ENCODE assay signal across 25 cellular contexts in genomic region chr13:37360556-37360955, GRCh38.
DNase-seq lines count a peak whose midpoint lies in the region; ATAC-seq, FAIRE-seq and TF ChIP-seq lines count a peak whose summit lies in the region.
"Had no signal": no experiment of that assay in that cellular context is flagged by ENCODE, and none has a peak within 500 bp of the region (broad histone marks: within the 10 kb centered on the region; RNA-seq: fewer than 3 reads in every experiment).

No MANE protein-coding gene starts in this region.

- H3K79me2 ChIP-seq in GM23248 (ENCODE audit: insufficient read depth), result no peaks in the 10 kb centered on the region
- H3K79me2 ChIP-seq in astrocyte (ENCODE audit: insufficient read depth, low read length), result no peaks in the 10 kb centered on the region
- no peaks in the 10 kb centered on the region for H3K79me2 ChIP-seq in fibroblast of lung (ENCODE audit: control insufficient read depth, insufficient read depth, low read length)
- H3K79me2 ChIP-seq: hepatocyte had no signal

- H3K4me2 ChIP-seq in GM23248 (ENCODE audit: unreplicated experiment) (peak overlapping the region; percentile 52), astrocyte (ENCODE audit: low read length) (peak overlapping the region; percentile 49), fibroblast of lung (ENCODE audit: extremely low read depth, insufficient read depth, low read length) (peak overlapping the region; percentile 17)
- H3K4me2 ChIP-seq: hepatocyte, neural progenitor cell had no signal

- H3K4me3 ChIP-seq in GM23248, result peak overlapping the region; percentile 4; the same call in 1 of the 2 replicates
- H3K4me3 ChIP-seq in astrocyte (ENCODE audit: insufficient read depth, low read depth, low read length), result no peak overlapping the region
- no peak overlapping the region for H3K4me3 ChIP-seq in fibroblast of lung (replicated peaks in 1 of 4; ENCODE audit: control extremely low read depth in 1 of 4, insufficient read depth in 1 of 4, low read depth in 3 of 4, low read length in 4 of 4)
- no peak overlapping the region for H3K4me3 ChIP-seq in vagina
- H3K4me3 ChIP-seq: ascending aorta, GM12878, hepatocyte, neural progenitor cell, prostate gland, SJSA1, testis had no signal

- H3K36me3 Mint-ChIP-seq in astrocyte (ENCODE audit: low read depth, unreplicated experiment), result no peaks in the 10 kb centered on the region
- H3K36me3 Mint-ChIP-seq: activated naive CD4-positive, alpha-beta T cell treated with anti-CD3 and anti-CD28 coated beads, Interleukin-2, amount 50 U/mL, for 24 hours; CD4-positive, alpha-beta memory T cell; neural progenitor cell had no signal

- H3K9me3 ChIP-seq in GM23248 (ENCODE audit: low read depth) (no peaks in the 10 kb centered on the region), astrocyte (ENCODE audit: insufficient read depth, low read depth, low read length) (no peaks in the 10 kb centered on the region), fibroblast of lung (ENCODE audit: control insufficient read depth, insufficient read depth, low read depth, low read length) (no peaks in the 10 kb centered on the region), vagina (no peaks in the 10 kb centered on the region)
- H3K9me3 ChIP-seq: ascending aorta, prostate gland, SJSA1, testis had no signal

- H4K20me1 ChIP-seq in GM23248 (ENCODE audit: insufficient read depth) (no peaks in the 10 kb centered on the region), astrocyte (ENCODE audit: insufficient read depth, low read length) (no peaks in the 10 kb centered on the region), fibroblast of lung (ENCODE audit: control insufficient read depth, extremely low read depth, insufficient read depth, low read length) (no peaks in the 10 kb centered on the region)

- no peaks in the 10 kb centered on the region for H3K9me3 Mint-ChIP-seq in astrocyte (ENCODE audit: unreplicated experiment)
- H3K9me3 Mint-ChIP-seq: activated CD4-positive, alpha-beta T cell treated with anti-CD3 and anti-CD28 coated beads, Interleukin-2, amount 10 ng/mL, durations not matched to agents 7 days and 5 days; activated naive CD4-positive, alpha-beta T cell treated with anti-CD3 and anti-CD28 coated beads, Interleukin-2, amount 50 U/mL, for 24 hours; activated T-helper 1 cell treated with anti-CD3 and anti-CD28 coated beads, Interleukin-12 subunit alpha, Interleukin-12 subunit beta, Interleukin-2, Interleukin-4 antibody, amounts not matched to agents 30 ng/mL and 10 ng/mL and 1 ng/mL, durations not matched to agents 14 hours and 24 hours and 36 hours; neural progenitor cell had no signal

- no peak overlapping the region for H3K4me3 Mint-ChIP-seq in astrocyte (ENCODE audit: unreplicated experiment)
- H3K4me3 Mint-ChIP-seq: activated CD4-positive, alpha-beta T cell treated with anti-CD3 and anti-CD28 coated beads, Interleukin-2, amount 10 ng/mL, durations not matched to agents 7 days and 5 days; activated naive CD4-positive, alpha-beta T cell treated with anti-CD3 and anti-CD28 coated beads, Interleukin-2, amount 50 U/mL, for 24 hours; activated T-helper 1 cell treated with anti-CD3 and anti-CD28 coated beads, Interleukin-12 subunit alpha, Interleukin-12 subunit beta, Interleukin-2, Interleukin-4 antibody, amounts not matched to agents 30 ng/mL and 10 ng/mL and 1 ng/mL, durations not matched to agents 14 hours and 24 hours and 36 hours; CD4-positive, alpha-beta memory T cell; effector memory CD8-positive, alpha-beta T cell; neural progenitor cell; T-helper 17 cell had no signal

- peak; percentile 76 for FAIRE-seq in astrocyte (lab: Jason Lieb, UNC)
- FAIRE-seq: GM12878 had no signal

- H3K27me3 Mint-ChIP-seq in astrocyte (ENCODE audit: low read depth, unreplicated experiment), result no peaks in the 10 kb centered on the region
- H3K27me3 Mint-ChIP-seq: activated CD4-positive, alpha-beta T cell treated with anti-CD3 and anti-CD28 coated beads, Interleukin-2, amount 10 ng/mL, durations not matched to agents 7 days and 5 days; activated naive CD4-positive, alpha-beta T cell treated with anti-CD3 and anti-CD28 coated beads, Interleukin-2, amount 50 U/mL, for 24 hours; effector memory CD8-positive, alpha-beta T cell; T-helper 17 cell had no signal

- H3K9ac ChIP-seq in GM23248, result no peak overlapping the region
- peak overlapping the region; percentile 28 for H3K9ac ChIP-seq in astrocyte (ENCODE audit: low read length)
- no peak overlapping the region for H3K9ac ChIP-seq in fibroblast of lung (ENCODE audit: insufficient read depth, low read length)
- H3K9ac ChIP-seq: neural progenitor cell had no signal

- DNase-seq in GM23248, result peak; percentile 19
- DNase-seq in astrocyte (ENCODE audit: low read depth), result peak; percentile 35
- peak; percentile 7 to 48 for DNase-seq in fibroblast of lung (ENCODE audit: low read depth in 2 of 2)
- DNase-seq in pulmonary artery endothelial cell (ENCODE audit: low read depth, low spot score), result peak; percentile 60
- no peak for DNase-seq in vagina (ENCODE audit: extremely low spot score in 2 of 2)
- no peak for DNase-seq in T-helper 9 cell
- DNase-seq in NCI-H1048 (lab: John Stamatoyannopoulos, UW), result no peak
- DNase-seq: activated CD4-positive, alpha-beta T cell treated with anti-CD3 and anti-CD28 coated beads, Interleukin-2, amount 10 ng/mL, durations not matched to agents 7 days and 5 days; CD4-positive, alpha-beta memory T cell; DMS153; effector memory CD8-positive, alpha-beta T cell; NCI-H1436; stimulated activated CD4-positive, alpha-beta T cell treated with anti-CD3 and anti-CD28 coated beads, Interleukin-4, amount 100 ng/mL, for 1 hour; stimulated activated naive CD4-positive, alpha-beta T cell; T-helper 17 cell; testis had no signal

- in situ Hi-C loops in GM23248 (cut with MboI), result no loop called here

- H3K27me3 ChIP-seq in GM23248 (replicated peaks; ENCODE audit: insufficient read depth), result no peaks in the 10 kb centered on the region
- H3K27me3 ChIP-seq in astrocyte (ENCODE audit: insufficient read depth, low read length), result no peaks in the 10 kb centered on the region
- H3K27me3 ChIP-seq in fibroblast of lung (ENCODE audit: control insufficient read depth, insufficient read depth, low read length), result no peaks in the 10 kb centered on the region
- no peaks in the 10 kb centered on the region for H3K27me3 ChIP-seq in vagina
- H3K27me3 ChIP-seq: ascending aorta, hepatocyte, neural progenitor cell, SJSA1, testis had no signal

- H3K9me2 ChIP-seq in GM23248 (ENCODE audit: insufficient read depth), result 0 out of 2 replicates have a peak, but pooled peaks cover 4% of the 10 kb centered on the region

- TF ChIP-seq CTCF in astrocyte (IDR thresholded peaks at IDR 0.05; ENCODE audit: insufficient read depth, low read depth, low read length) (no peak), fibroblast of lung (conservative IDR thresholded peaks at IDR 0.05 in 1 of 2, IDR thresholded peaks at IDR 0.05 in 1 of 2; ENCODE audit: low read depth in 1 of 2, low read length in 2 of 2) (no peak), vagina (IDR thresholded peaks at IDR 0.05) (no peak)

- H2AFZ ChIP-seq in GM23248 (peak overlapping the region; percentile 72), astrocyte (ENCODE audit: low read depth, low read length) (peak overlapping the region; percentile 19), fibroblast of lung (ENCODE audit: low read length) (peak overlapping the region; percentile 41)
- H2AFZ ChIP-seq: hepatocyte, neural progenitor cell had no signal

- ATAC-seq in HG02938 (IDR thresholded peaks at IDR 0.05; ENCODE audit: unreplicated experiment), result no peak
- ATAC-seq: effector memory CD8-positive, alpha-beta T cell; GM12878; T-helper 17 cell had no signal

- H3K36me3 ChIP-seq in GM23248 (ENCODE audit: low read depth) (no peaks in the 10 kb centered on the region), astrocyte (ENCODE audit: insufficient read depth, low read length) (no peaks in the 10 kb centered on the region), fibroblast of lung (ENCODE audit: control insufficient read depth, insufficient read depth, low read length) (no peaks in the 10 kb centered on the region), vagina (no peaks in the 10 kb centered on the region)
- H3K36me3 ChIP-seq: ascending aorta, neural progenitor cell, prostate gland, SJSA1 had no signal

- peaks cover 11% of the 10 kb centered on the region for H3K4me1 Mint-ChIP-seq in astrocyte (ENCODE audit: low read depth, unreplicated experiment)
- H3K4me1 Mint-ChIP-seq: activated CD4-positive, alpha-beta T cell treated with anti-CD3 and anti-CD28 coated beads, Interleukin-2, amount 10 ng/mL, durations not matched to agents 7 days and 5 days; activated naive CD4-positive, alpha-beta T cell treated with anti-CD3 and anti-CD28 coated beads, Interleukin-2, amount 50 U/mL, for 24 hours; CD4-positive, alpha-beta memory T cell; neural progenitor cell; T-helper 17 cell had no signal

- H3K27ac ChIP-seq in GM23248 (no peak overlapping the region), astrocyte (ENCODE audit: low read depth, low read length) (peak overlapping the region; percentile 28), fibroblast of lung (ENCODE audit: insufficient read depth, low read length) (no peak overlapping the region), vagina (no peak overlapping the region)
- H3K27ac ChIP-seq: ascending aorta, hepatocyte, neural progenitor cell, prostate gland, SJSA1, testis had no signal

- intact Hi-C loops in vagina (cut with DNase I), result no loop called here

- no peaks in the 10 kb centered on the region for H3F3A ChIP-seq in GM23248 (ENCODE audit: insufficient read depth)

- WGBS in GM23248 (ENCODE audit: low coverage in 1 of 2, low lambda C conversion rate in 2 of 2, missing lambda C conversion rate in 2 of 2), 2 experiments, result 49 to 50% methylated on average over 2 of the region's 2 CpGs

- H3K27ac Mint-ChIP-seq in astrocyte (ENCODE audit: unreplicated experiment), result peak overlapping the region; percentile 80
- H3K27ac Mint-ChIP-seq: activated CD4-positive, alpha-beta T cell treated with anti-CD3 and anti-CD28 coated beads, Interleukin-2, amount 10 ng/mL, durations not matched to agents 7 days and 5 days; activated naive CD4-positive, alpha-beta T cell treated with anti-CD3 and anti-CD28 coated beads, Interleukin-2, amount 50 U/mL, for 24 hours; activated T-helper 1 cell treated with anti-CD3 and anti-CD28 coated beads, Interleukin-12 subunit alpha, Interleukin-12 subunit beta, Interleukin-2, Interleukin-4 antibody, amounts not matched to agents 30 ng/mL and 10 ng/mL and 1 ng/mL, durations not matched to agents 14 hours and 24 hours and 36 hours; CD4-positive, alpha-beta memory T cell; effector memory CD8-positive, alpha-beta T cell; neural progenitor cell; T-helper 17 cell had no signal

- no peak for TF ChIP-seq POLR2A in vagina (IDR thresholded peaks at IDR 0.05)

- H3K4me1 ChIP-seq in GM23248 (ENCODE audit: insufficient read depth) (peaks cover 19% of the 10 kb centered on the region), astrocyte (ENCODE audit: insufficient read depth, low read length) (peaks cover 3% of the 10 kb centered on the region), fibroblast of lung (ENCODE audit: control insufficient read depth, extremely low read depth, insufficient read depth, low read length) (peaks cover 2% of the 10 kb centered on the region), vagina (no peaks in the 10 kb centered on the region)
- H3K4me1 ChIP-seq: ascending aorta, neural progenitor cell, prostate gland, SJSA1, testis had no signal

Comparison
In these comparisons a context has a peak if more than half of its experiments do, and no peak if none do; other contexts are left out.
1. DNase-seq: peak in GM23248 (single experiment), astrocyte (single experiment), fibroblast of lung (2 of 2) and pulmonary artery endothelial cell (single experiment); none in vagina (0 of 2), T-helper 9 cell (single experiment) and NCI-H1048 (single experiment).
2. H2AFZ ChIP-seq: peak in every context shown above with its lines; median percentile 72 in GM23248; 41 in fibroblast of lung; 19 in astrocyte.
3. Peak in every context shown above with its lines, with median percentiles within 50 percentile points of each other: H3K4me2 ChIP-seq.